Comparison of ENCODE assay signal across 1 cellular context in the genomic region with DNA sequence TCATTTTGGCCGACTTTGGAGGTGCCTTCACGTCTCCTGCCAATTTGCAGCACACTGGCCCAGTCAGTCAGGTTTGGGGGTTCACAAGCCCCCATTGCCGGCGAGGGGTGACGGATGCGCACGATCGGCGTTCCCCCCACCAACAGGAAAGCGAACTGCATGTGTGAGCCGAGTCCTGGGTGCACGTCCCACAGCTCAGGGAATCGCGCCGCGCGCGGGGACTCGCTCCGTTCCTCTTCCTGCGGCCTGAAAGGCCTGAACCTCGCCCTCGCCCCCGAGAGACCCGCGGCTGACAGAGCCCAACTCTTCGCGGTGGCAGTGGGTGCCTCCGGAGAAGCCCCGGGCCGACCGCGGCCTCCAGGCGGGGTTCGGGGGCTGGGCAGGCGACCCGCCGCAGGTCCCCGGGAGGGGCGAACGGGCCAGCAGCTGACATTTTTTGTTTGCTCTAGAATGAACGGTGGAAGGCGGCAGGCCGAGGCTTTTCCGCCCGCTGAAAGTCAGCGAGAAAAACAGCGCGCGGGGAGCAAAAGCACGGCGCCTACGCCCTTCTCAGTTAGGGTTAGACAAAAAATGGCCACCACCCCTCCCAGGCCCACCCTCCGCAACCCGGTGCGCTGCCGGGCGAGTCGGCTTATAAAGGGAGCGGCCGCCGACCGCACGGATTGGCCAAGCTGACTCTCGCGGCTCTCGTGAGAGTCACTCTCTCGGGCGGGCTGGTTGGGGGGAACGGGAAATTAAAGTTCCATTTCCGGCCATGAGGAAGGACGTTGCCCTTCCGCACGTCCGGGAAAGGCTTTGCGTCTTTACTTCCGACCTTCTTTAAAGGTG.
TF ChIP-seq lines count a peak whose summit lies in the region.

A gene (minus strand): TSS at position 608 of the 828 bp plus-strand sequence.

TF ChIP-seq in HEK293, 187 proteins besides CTCF, POLR2A, EP300 and RAD21 (continued from another document and continues in another):
- TF ChIP-seq, protein P1, sequence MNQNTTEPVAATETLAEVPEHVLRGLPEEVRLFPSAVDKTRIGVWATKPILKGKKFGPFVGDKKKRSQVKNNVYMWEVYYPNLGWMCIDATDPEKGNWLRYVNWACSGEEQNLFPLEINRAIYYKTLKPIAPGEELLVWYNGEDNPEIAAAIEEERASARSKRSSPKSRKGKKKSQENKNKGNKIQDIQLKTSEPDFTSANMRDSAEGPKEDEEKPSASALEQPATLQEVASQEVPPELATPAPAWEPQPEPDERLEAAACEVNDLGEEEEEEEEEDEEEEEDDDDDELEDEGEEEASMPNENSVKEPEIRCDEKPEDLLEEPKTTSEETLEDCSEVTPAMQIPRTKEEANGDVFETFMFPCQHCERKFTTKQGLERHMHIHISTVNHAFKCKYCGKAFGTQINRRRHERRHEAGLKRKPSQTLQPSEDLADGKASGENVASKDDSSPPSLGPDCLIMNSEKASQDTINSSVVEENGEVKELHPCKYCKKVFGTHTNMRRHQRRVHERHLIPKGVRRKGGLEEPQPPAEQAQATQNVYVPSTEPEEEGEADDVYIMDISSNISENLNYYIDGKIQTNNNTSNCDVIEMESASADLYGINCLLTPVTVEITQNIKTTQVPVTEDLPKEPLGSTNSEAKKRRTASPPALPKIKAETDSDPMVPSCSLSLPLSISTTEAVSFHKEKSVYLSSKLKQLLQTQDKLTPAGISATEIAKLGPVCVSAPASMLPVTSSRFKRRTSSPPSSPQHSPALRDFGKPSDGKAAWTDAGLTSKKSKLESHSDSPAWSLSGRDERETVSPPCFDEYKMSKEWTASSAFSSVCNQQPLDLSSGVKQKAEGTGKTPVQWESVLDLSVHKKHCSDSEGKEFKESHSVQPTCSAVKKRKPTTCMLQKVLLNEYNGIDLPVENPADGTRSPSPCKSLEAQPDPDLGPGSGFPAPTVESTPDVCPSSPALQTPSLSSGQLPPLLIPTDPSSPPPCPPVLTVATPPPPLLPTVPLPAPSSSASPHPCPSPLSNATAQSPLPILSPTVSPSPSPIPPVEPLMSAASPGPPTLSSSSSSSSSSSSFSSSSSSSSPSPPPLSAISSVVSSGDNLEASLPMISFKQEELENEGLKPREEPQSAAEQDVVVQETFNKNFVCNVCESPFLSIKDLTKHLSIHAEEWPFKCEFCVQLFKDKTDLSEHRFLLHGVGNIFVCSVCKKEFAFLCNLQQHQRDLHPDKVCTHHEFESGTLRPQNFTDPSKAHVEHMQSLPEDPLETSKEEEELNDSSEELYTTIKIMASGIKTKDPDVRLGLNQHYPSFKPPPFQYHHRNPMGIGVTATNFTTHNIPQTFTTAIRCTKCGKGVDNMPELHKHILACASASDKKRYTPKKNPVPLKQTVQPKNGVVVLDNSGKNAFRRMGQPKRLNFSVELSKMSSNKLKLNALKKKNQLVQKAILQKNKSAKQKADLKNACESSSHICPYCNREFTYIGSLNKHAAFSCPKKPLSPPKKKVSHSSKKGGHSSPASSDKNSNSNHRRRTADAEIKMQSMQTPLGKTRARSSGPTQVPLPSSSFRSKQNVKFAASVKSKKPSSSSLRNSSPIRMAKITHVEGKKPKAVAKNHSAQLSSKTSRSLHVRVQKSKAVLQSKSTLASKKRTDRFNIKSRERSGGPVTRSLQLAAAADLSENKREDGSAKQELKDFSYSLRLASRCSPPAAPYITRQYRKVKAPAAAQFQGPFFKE (tag by site-specific recombination; IDR thresholded peaks at IDR 0.05; ENCODE audit: borderline replicate concordance), result no peak
- TF ChIP-seq MZF1 (tag by site-specific recombination; IDR thresholded peaks at IDR 0.05; ENCODE audit: borderline replicate concordance), result no peak
- TF ChIP-seq ZNF610 (tag by site-specific recombination; IDR thresholded peaks at IDR 0.05; ENCODE audit: borderline replicate concordance), result 0 out of 2 replicates have a peak, but pooled peaks have one; percentile 23
- TF ChIP-seq ZNF561 (tag by site-specific recombination; IDR thresholded peaks at IDR 0.05; ENCODE audit: borderline replicate concordance), result no peak; the same call in 1 of the 2 replicates
- no peak for TF ChIP-seq ZNF792 (tag by site-specific recombination; IDR thresholded peaks at IDR 0.05)
- TF ChIP-seq, protein P2, sequence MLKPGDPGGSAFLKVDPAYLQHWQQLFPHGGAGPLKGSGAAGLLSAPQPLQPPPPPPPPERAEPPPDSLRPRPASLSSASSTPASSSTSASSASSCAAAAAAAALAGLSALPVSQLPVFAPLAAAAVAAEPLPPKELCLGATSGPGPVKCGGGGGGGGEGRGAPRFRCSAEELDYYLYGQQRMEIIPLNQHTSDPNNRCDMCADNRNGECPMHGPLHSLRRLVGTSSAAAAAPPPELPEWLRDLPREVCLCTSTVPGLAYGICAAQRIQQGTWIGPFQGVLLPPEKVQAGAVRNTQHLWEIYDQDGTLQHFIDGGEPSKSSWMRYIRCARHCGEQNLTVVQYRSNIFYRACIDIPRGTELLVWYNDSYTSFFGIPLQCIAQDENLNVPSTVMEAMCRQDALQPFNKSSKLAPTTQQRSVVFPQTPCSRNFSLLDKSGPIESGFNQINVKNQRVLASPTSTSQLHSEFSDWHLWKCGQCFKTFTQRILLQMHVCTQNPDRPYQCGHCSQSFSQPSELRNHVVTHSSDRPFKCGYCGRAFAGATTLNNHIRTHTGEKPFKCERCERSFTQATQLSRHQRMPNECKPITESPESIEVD (tag by site-specific recombination; IDR thresholded peaks at IDR 0.05), result no peak
- TF ChIP-seq, protein P3, sequence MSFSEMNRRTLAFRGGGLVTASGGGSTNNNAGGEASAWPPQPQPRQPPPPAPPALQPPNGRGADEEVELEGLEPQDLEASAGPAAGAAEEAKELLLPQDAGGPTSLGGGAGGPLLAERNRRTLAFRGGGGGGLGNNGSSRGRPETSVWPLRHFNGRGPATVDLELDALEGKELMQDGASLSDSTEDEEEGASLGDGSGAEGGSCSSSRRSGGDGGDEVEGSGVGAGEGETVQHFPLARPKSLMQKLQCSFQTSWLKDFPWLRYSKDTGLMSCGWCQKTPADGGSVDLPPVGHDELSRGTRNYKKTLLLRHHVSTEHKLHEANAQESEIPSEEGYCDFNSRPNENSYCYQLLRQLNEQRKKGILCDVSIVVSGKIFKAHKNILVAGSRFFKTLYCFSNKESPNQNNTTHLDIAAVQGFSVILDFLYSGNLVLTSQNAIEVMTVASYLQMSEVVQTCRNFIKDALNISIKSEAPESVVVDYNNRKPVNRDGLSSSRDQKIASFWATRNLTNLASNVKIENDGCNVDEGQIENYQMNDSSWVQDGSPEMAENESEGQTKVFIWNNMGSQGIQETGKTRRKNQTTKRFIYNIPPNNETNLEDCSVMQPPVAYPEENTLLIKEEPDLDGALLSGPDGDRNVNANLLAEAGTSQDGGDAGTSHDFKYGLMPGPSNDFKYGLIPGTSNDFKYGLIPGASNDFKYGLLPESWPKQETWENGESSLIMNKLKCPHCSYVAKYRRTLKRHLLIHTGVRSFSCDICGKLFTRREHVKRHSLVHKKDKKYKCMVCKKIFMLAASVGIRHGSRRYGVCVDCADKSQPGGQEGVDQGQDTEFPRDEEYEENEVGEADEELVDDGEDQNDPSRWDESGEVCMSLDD (tag by site-specific recombination; IDR thresholded peaks at IDR 0.05), result peak; percentile 89
- TF ChIP-seq, protein P4, sequence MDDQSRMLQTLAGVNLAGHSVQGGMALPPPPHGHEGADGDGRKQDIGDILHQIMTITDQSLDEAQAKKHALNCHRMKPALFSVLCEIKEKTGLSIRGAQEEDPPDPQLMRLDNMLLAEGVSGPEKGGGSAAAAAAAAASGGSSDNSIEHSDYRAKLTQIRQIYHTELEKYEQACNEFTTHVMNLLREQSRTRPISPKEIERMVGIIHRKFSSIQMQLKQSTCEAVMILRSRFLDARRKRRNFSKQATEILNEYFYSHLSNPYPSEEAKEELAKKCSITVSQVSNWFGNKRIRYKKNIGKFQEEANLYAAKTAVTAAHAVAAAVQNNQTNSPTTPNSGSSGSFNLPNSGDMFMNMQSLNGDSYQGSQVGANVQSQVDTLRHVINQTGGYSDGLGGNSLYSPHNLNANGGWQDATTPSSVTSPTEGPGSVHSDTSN (CRISPR knock-in tag; IDR thresholded peaks at IDR 0.05), result no peak
- TF ChIP-seq ZNF837 (tag by site-specific recombination; IDR thresholded peaks at IDR 0.05), result no peak
- no peak for TF ChIP-seq ZNF549 (tag by site-specific recombination; IDR thresholded peaks at IDR 0.05)
- no peak for TF ChIP-seq ZNF785 (tag by site-specific recombination; IDR thresholded peaks at IDR 0.05)
- no peak for TF ChIP-seq ZNF157 (tag by site-specific recombination; IDR thresholded peaks at IDR 0.05)
- no peak for TF ChIP-seq ZNF423 (tag by site-specific recombination; IDR thresholded peaks at IDR 0.05)
- no peak for TF ChIP-seq ZNF140 (tag by site-specific recombination; IDR thresholded peaks at IDR 0.05)
- TF ChIP-seq ZNF248 (tag by site-specific recombination; IDR thresholded peaks at IDR 0.05), result no peak
- TF ChIP-seq ZNF112 (tag by site-specific recombination; IDR thresholded peaks at IDR 0.05), result no peak
- TF ChIP-seq ZNF776 (tag by site-specific recombination; IDR thresholded peaks at IDR 0.05; ENCODE audit: borderline replicate concordance), result no peak
- TF ChIP-seq GFI1B (tag by site-specific recombination; IDR thresholded peaks at IDR 0.05), result no peak
- TF ChIP-seq ZNF560 (tag by site-specific recombination; IDR thresholded peaks at IDR 0.05; ENCODE audit: borderline replicate concordance), result no peak
- TF ChIP-seq ZFHX2 (tag by site-specific recombination; conservative IDR thresholded peaks at IDR 0.05), result 0 out of 2 replicates have a peak, but pooled peaks have one; percentile 33
- no peak for TF ChIP-seq ZNF48 (tag by site-specific recombination; IDR thresholded peaks at IDR 0.05)
- no peak for TF ChIP-seq ZNF558 (tag by site-specific recombination; IDR thresholded peaks at IDR 0.05)
- TF ChIP-seq ZNF514 (tag by site-specific recombination; IDR thresholded peaks at IDR 0.05), result no peak
- no peak for TF ChIP-seq ZNF274 (IDR thresholded peaks at IDR 0.05; ENCODE audit: low read length)
- no peak for TF ChIP-seq ZNF274 (tag by site-specific recombination; IDR thresholded peaks at IDR 0.05; ENCODE audit: borderline replicate concordance)
- TF ChIP-seq, protein P5, sequence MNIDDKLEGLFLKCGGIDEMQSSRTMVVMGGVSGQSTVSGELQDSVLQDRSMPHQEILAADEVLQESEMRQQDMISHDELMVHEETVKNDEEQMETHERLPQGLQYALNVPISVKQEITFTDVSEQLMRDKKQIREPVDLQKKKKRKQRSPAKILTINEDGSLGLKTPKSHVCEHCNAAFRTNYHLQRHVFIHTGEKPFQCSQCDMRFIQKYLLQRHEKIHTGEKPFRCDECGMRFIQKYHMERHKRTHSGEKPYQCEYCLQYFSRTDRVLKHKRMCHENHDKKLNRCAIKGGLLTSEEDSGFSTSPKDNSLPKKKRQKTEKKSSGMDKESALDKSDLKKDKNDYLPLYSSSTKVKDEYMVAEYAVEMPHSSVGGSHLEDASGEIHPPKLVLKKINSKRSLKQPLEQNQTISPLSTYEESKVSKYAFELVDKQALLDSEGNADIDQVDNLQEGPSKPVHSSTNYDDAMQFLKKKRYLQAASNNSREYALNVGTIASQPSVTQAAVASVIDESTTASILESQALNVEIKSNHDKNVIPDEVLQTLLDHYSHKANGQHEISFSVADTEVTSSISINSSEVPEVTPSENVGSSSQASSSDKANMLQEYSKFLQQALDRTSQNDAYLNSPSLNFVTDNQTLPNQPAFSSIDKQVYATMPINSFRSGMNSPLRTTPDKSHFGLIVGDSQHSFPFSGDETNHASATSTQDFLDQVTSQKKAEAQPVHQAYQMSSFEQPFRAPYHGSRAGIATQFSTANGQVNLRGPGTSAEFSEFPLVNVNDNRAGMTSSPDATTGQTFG (tag by site-specific recombination; IDR thresholded peaks at IDR 0.05; ENCODE audit: borderline replicate concordance), result no peak
- TF ChIP-seq, protein P6, sequence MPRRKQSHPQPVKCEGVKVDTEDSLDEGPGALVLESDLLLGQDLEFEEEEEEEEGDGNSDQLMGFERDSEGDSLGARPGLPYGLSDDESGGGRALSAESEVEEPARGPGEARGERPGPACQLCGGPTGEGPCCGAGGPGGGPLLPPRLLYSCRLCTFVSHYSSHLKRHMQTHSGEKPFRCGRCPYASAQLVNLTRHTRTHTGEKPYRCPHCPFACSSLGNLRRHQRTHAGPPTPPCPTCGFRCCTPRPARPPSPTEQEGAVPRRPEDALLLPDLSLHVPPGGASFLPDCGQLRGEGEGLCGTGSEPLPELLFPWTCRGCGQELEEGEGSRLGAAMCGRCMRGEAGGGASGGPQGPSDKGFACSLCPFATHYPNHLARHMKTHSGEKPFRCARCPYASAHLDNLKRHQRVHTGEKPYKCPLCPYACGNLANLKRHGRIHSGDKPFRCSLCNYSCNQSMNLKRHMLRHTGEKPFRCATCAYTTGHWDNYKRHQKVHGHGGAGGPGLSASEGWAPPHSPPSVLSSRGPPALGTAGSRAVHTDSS (tag by site-specific recombination; IDR thresholded peaks at IDR 0.05), result no peak
- TF ChIP-seq ZNF670 (tag by site-specific recombination; IDR thresholded peaks at IDR 0.05; ENCODE audit: low read depth), result no peak
- no peak for TF ChIP-seq ZSCAN16 (tag by site-specific recombination; IDR thresholded peaks at IDR 0.05)
- TF ChIP-seq GLIS1 (tag by site-specific recombination; IDR thresholded peaks at IDR 0.05), result no peak
- TF ChIP-seq, protein P7, sequence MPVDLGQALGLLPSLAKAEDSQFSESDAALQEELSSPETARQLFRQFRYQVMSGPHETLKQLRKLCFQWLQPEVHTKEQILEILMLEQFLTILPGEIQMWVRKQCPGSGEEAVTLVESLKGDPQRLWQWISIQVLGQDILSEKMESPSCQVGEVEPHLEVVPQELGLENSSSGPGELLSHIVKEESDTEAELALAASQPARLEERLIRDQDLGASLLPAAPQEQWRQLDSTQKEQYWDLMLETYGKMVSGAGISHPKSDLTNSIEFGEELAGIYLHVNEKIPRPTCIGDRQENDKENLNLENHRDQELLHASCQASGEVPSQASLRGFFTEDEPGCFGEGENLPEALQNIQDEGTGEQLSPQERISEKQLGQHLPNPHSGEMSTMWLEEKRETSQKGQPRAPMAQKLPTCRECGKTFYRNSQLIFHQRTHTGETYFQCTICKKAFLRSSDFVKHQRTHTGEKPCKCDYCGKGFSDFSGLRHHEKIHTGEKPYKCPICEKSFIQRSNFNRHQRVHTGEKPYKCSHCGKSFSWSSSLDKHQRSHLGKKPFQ (tag by site-specific recombination; IDR thresholded peaks at IDR 0.05), result no peak
- TF ChIP-seq, protein P8, sequence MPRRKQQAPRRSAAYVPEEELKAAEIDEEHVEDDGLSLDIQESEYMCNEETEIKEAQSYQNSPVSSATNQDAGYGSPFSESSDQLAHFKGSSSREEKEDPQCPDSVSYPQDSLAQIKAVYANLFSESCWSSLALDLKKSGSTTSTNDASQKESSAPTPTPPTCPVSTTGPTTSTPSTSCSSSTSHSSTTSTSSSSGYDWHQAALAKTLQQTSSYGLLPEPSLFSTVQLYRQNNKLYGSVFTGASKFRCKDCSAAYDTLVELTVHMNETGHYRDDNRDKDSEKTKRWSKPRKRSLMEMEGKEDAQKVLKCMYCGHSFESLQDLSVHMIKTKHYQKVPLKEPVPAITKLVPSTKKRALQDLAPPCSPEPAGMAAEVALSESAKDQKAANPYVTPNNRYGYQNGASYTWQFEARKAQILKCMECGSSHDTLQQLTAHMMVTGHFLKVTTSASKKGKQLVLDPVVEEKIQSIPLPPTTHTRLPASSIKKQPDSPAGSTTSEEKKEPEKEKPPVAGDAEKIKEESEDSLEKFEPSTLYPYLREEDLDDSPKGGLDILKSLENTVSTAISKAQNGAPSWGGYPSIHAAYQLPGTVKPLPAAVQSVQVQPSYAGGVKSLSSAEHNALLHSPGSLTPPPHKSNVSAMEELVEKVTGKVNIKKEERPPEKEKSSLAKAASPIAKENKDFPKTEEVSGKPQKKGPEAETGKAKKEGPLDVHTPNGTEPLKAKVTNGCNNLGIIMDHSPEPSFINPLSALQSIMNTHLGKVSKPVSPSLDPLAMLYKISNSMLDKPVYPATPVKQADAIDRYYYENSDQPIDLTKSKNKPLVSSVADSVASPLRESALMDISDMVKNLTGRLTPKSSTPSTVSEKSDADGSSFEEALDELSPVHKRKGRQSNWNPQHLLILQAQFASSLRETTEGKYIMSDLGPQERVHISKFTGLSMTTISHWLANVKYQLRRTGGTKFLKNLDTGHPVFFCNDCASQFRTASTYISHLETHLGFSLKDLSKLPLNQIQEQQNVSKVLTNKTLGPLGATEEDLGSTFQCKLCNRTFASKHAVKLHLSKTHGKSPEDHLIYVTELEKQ (tag by site-specific recombination; IDR thresholded peaks at IDR 0.05; ENCODE audit: borderline replicate concordance), result no peak
